In the genomic region with DNA sequence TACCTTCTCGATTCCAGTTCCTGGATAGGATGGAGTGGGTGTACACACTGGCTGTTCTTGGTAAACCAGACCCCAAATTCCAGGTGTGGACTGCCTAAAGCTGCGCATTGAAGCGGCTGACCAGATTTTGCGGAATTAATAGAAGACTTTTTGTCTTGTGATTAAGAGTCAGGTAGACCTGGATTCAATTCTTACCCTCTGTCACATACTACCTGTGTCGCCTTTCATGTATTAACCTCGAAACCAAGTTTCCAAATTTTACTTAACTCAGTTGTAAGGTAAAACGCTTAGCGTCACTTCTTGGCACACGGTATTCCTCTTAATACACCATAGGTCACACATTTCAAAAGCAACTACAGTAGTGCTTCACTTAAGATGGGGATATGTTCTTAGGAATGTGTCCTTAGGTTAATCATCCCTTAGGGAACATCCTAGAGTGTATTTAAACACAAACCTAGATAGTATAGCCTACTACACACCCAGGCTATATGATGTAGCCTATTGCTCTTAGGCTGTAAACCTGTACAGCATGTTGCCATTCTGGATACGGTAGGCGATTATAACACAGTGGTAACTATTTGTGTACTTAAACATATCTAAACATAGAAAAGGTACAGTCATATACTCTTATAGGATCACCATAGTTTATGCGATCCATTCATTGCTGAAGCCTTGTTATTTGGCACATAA, we compare ENCODE assay signal across 8 cellular contexts. TPM values are rescaled to one million over a fixed set of nuclear protein-coding genes. Genes with fewer than 3 reads are reported as not detected.
A peak's percentile ranks its signal among the peaks of the same experiment; 100 is the strongest.
DNase-seq lines count a peak whose midpoint lies in the region; ATAC-seq, FAIRE-seq and TF ChIP-seq lines count a peak whose summit lies in the region.

No MANE protein-coding gene starts in this region.

- H2AFZ ChIP-seq in DND-41 (ENCODE audit: low read depth, low read length): peak overlapping the region; percentile 98
- H2AFZ ChIP-seq in parathyroid adenoma: peak overlapping the region; percentile 89

- no peak for FAIRE-seq in frontal cortex (lab: Jason Lieb, UNC)

- DNase-seq in DND-41: no peak
- DNase-seq in epithelial cell of prostate (ENCODE audit: low read depth, low spot score): no peak
- DNase-seq in NCI-H187 (lab: John Stamatoyannopoulos, UW): no peak
- DNase-seq in mesenteric fat pad (ENCODE audit: low spot score): no peak
- DNase-seq in frontal cortex (ENCODE audit: low spot score in 2 of 2): no peak

- TF ChIP-seq CTCF in DND-41 (IDR thresholded peaks at IDR 0.05; ENCODE audit: borderline replicate concordance, extremely low read depth, low read length, poor library complexity, severe bottlenecking): no peak
- no peak for TF ChIP-seq CTCF in parathyroid adenoma (IDR thresholded peaks at IDR 0.05)

- H3K79me2 ChIP-seq in DND-41 (ENCODE audit: insufficient read depth, low read length): peaks cover 43% of the 10 kb centered on the region
- H3K79me2 ChIP-seq in parathyroid adenoma: peaks cover 18% of the 10 kb centered on the region

- H3K36me3 ChIP-seq in DND-41 (ENCODE audit: insufficient read depth, low read length): peaks cover 14% of the 10 kb centered on the region
- no peaks in the 10 kb centered on the region for H3K36me3 ChIP-seq in parathyroid adenoma (ENCODE audit: control insufficient read depth, insufficient read depth, low read length)

- ATAC-seq in DND-41 (ENCODE audit: insufficient read depth, low read depth): no peak
- no peak for ATAC-seq in GM18519 (IDR thresholded peaks at IDR 0.05; ENCODE audit: low FRiP score, unreplicated experiment)

- H3K27me3 ChIP-seq in DND-41 (ENCODE audit: insufficient read depth, low read length, poor library complexity) (no peaks in the 10 kb centered on the region), parathyroid adenoma (ENCODE audit: control insufficient read depth, insufficient read depth, low read length) (no peaks in the 10 kb centered on the region)

- peaks cover 9% of the 10 kb centered on the region; the same call in 1 of the 2 replicates for H4K20me1 ChIP-seq in DND-41 (ENCODE audit: insufficient read depth, low read length)

- H3K9ac ChIP-seq in DND-41 (ENCODE audit: low read depth, low read length): peak overlapping the region; percentile 87
- peak overlapping the region; percentile 25 for H3K9ac ChIP-seq in parathyroid adenoma

- H3K4me2 ChIP-seq in DND-41 (ENCODE audit: insufficient read depth, low read length) (peak overlapping the region; percentile 63), parathyroid adenoma (ENCODE audit: low read length) (peak overlapping the region; percentile 95)

- peaks cover 48% of the 10 kb centered on the region for H3K4me1 ChIP-seq in DND-41 (ENCODE audit: insufficient read depth, low read length)
- no peaks in the 10 kb centered on the region for H3K4me1 ChIP-seq in parathyroid adenoma

- peak overlapping the region; percentile 98 for H3K27ac ChIP-seq in DND-41 (ENCODE audit: low read length)
- peak overlapping the region; percentile 90 for H3K27ac ChIP-seq in epithelial cell of prostate
- peak overlapping the region; percentile 88 for H3K27ac ChIP-seq in parathyroid adenoma

- H3K4me3 ChIP-seq in DND-41 (ENCODE audit: low read depth in 1 of 2, low read length in 2 of 2): peak overlapping the region; percentile 83 to 88; a peak in 3 of 4 replicates
- peak overlapping the region; percentile 67 for H3K4me3 ChIP-seq in parathyroid adenoma (ENCODE audit: low read depth, low read length)

- H3K9me3 ChIP-seq in DND-41 (ENCODE audit: insufficient read depth, low read length, severe bottlenecking) (no peaks in the 10 kb centered on the region), parathyroid adenoma (ENCODE audit: control insufficient read depth, low read length) (no peaks in the 10 kb centered on the region)

TF ChIP-seq in PFSK-1, 5 proteins besides CTCF, POLR2A, EP300 and RAD21:
- TF ChIP-seq FOXP2 (optimal IDR thresholded peaks at IDR 0.05; ENCODE audit: borderline replicate concordance, extremely low read depth, extremely low read length, insufficient read depth): no peak
- TF ChIP-seq, protein P1, sequence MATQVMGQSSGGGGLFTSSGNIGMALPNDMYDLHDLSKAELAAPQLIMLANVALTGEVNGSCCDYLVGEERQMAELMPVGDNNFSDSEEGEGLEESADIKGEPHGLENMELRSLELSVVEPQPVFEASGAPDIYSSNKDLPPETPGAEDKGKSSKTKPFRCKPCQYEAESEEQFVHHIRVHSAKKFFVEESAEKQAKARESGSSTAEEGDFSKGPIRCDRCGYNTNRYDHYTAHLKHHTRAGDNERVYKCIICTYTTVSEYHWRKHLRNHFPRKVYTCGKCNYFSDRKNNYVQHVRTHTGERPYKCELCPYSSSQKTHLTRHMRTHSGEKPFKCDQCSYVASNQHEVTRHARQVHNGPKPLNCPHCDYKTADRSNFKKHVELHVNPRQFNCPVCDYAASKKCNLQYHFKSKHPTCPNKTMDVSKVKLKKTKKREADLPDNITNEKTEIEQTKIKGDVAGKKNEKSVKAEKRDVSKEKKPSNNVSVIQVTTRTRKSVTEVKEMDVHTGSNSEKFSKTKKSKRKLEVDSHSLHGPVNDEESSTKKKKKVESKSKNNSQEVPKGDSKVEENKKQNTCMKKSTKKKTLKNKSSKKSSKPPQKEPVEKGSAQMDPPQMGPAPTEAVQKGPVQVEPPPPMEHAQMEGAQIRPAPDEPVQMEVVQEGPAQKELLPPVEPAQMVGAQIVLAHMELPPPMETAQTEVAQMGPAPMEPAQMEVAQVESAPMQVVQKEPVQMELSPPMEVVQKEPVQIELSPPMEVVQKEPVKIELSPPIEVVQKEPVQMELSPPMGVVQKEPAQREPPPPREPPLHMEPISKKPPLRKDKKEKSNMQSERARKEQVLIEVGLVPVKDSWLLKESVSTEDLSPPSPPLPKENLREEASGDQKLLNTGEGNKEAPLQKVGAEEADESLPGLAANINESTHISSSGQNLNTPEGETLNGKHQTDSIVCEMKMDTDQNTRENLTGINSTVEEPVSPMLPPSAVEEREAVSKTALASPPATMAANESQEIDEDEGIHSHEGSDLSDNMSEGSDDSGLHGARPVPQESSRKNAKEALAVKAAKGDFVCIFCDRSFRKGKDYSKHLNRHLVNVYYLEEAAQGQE (IDR thresholded peaks at IDR 0.05; ENCODE audit: insufficient read depth in 1 of 2, low read depth in 2 of 2, low read length in 2 of 2): no peak
- TF ChIP-seq TAF1 (IDR thresholded peaks at IDR 0.05; ENCODE audit: borderline replicate concordance, insufficient read depth, low read length): 0 out of 2 replicates have a peak, but pooled peaks have one; percentile 10
- TF ChIP-seq SIN3A (IDR thresholded peaks at IDR 0.05; ENCODE audit: borderline replicate concordance, insufficient read depth, low read length): 0 out of 2 replicates have a peak, but pooled peaks have one; percentile 26
- 0 out of 2 replicates have a peak, but pooled peaks have one; percentile 0 for TF ChIP-seq POLR2AphosphoS5 (IDR thresholded peaks at IDR 0.05; ENCODE audit: low read depth, low read length)
TF ChIP-seq in PFSK-1: peak in this region for 3.

RNA-seq across cellular contexts. Expression of a gene that starts 0.7 kb away (rescaled TPM):
- 9.1 TPM for polyA plus RNA-seq in PFSK-1 (2012; ENCODE audit: insufficient read length, low read depth)
- total RNA-seq in mesenteric fat pad: 15.3 TPM
- total RNA-seq in frontal cortex: 66.9 TPM
